ENCODE assay signal across 12 cellular contexts in genomic region chr10:52256832-52257691, GRCh38. TPM values are rescaled to one million over a fixed set of nuclear protein-coding genes. Genes with fewer than 3 reads are reported as not detected.
DNase-seq lines count a peak whose midpoint lies in the region; ATAC-seq and TF ChIP-seq lines count a peak whose summit lies in the region.
"Had no signal": no experiment of that assay in that cellular context is flagged by ENCODE, and none has a peak within 500 bp of the region (broad histone marks: within the 10 kb centered on the region; RNA-seq: fewer than 3 reads in every experiment).

No MANE protein-coding gene starts in this region.

- ATAC-seq in GM18508 (IDR thresholded peaks at IDR 0.05; ENCODE audit: insufficient read depth, unreplicated experiment) (peak; percentile 99), GM21737 (IDR thresholded peaks at IDR 0.05; ENCODE audit: unreplicated experiment) (peak; percentile 99), HG03520 (IDR thresholded peaks at IDR 0.05; ENCODE audit: unreplicated experiment) (peak; percentile 99), foreskin keratinocyte (peak; percentile 65)

- TF ChIP-seq CTCF in foreskin keratinocyte (conservative IDR thresholded peaks at IDR 0.05) = no peak
- no peak for TF ChIP-seq CTCF in CD14-positive monocyte (IDR thresholded peaks at IDR 0.05)

- H3K9me3 Mint-ChIP-seq in CD14-positive monocyte = no peaks in the 10 kb centered on the region

- H3K4me1 Mint-ChIP-seq in CD14-positive monocyte = no peaks in the 10 kb centered on the region

- no peaks in the 10 kb centered on the region for H3K36me3 Mint-ChIP-seq in CD14-positive monocyte

- H3K4me1 ChIP-seq in foreskin keratinocyte = peaks cover 9% of the 10 kb centered on the region

- H3K27me3 ChIP-seq in foreskin keratinocyte = no peaks in the 10 kb centered on the region

- DNase-seq in foreskin keratinocyte (peak in 1 of 2 donors; percentile 79), NCI-H2196 (lab: John Stamatoyannopoulos, UW; ENCODE audit: unreplicated experiment) (no peak), NCI-H82 treated with DMSO at 0.1 percent for 48 hours (lab: John Stamatoyannopoulos, UW; ENCODE audit: unreplicated experiment) (no peak), dermis blood vessel endothelial cell (no peak), CD14-positive monocyte (ENCODE audit: low spot score) (no peak)
- DNase-seq: central memory CD4-positive, alpha-beta T cell; DND-41 had no signal

- H3K27ac ChIP-seq in foreskin keratinocyte = peak overlapping the region; percentile 56
- H3K27ac ChIP-seq: VCaP had no signal

- H3K4me3 Mint-ChIP-seq in CD14-positive monocyte = no peak overlapping the region

- intact Hi-C loops in CD14-positive monocyte (cut with micrococcal nuclease) = no loop called here

- H3K27me3 Mint-ChIP-seq in CD14-positive monocyte (ENCODE audit: low read depth in 3 of 3) = peaks cover 0 to 2% (median 0%) of the 10 kb centered on the region in 3 donors

- no peak overlapping the region for H3K27ac Mint-ChIP-seq in CD14-positive monocyte

RNA-seq across cellular contexts. Expression of gene DKK1, which starts 57.0 kb away (rescaled TPM):
- total RNA-seq in foreskin keratinocyte (228 and 406 TPM in 2 replicates), dermis blood vessel endothelial cell (18.6 and 19.6 TPM in 2 replicates)
- polyA plus RNA-seq in foreskin keratinocyte (194 and 421 TPM in 2 replicates), CD14-positive monocyte (not detected)
- total RNA-seq: mononuclear cell had no signal

Comparison
In these comparisons a context has a peak if more than half of its experiments do, and no peak if none do; other contexts are left out.
1. RNA of gene DKK1, which starts 57.0 kb away (total RNA-seq): 228 to 406 TPM in foreskin keratinocyte; 18.6 to 19.6 TPM in dermis blood vessel endothelial cell; every median in the first group is over 10 times any median in the second.
2. Peak in every context shown above with its lines, with median percentiles within 50 percentile points of each other: ATAC-seq.